In genomic region chr9:121637441-121638222, GRCh38 we compare ENCODE assay signal across 11 cellular contexts. TPM values are rescaled to one million over a fixed set of nuclear protein-coding genes. Genes with fewer than 3 reads are reported as not detected.
DNase-seq lines count a peak whose midpoint lies in the region; ATAC-seq, FAIRE-seq and TF ChIP-seq lines count a peak whose summit lies in the region.
"Had no signal": no experiment of that assay in that cellular context is flagged by ENCODE, and none has a peak within 500 bp of the region (broad histone marks: within the 10 kb centered on the region; RNA-seq: fewer than 3 reads in every experiment).

No MANE protein-coding gene starts in this region.

- no peaks in the 10 kb centered on the region for H3K9me1 ChIP-seq in endothelial cell of umbilical vein (replicated peaks; ENCODE audit: control insufficient read depth, extremely low read depth, insufficient read depth, low read length)

- no TSS peak for BruUV-seq in endothelial cell of umbilical vein (replicated peaks; lab: Mats Ljungman, UMichigan)

- H4K20me1 ChIP-seq in endothelial cell of umbilical vein (replicated peaks; ENCODE audit: control insufficient read depth, extremely low read depth, insufficient read depth, low read length) = no peaks in the 10 kb centered on the region

- H3K79me2 ChIP-seq in endothelial cell of umbilical vein (ENCODE audit: control insufficient read depth, insufficient read depth, low read length) = no peaks in the 10 kb centered on the region

- no peaks in the 10 kb centered on the region for H3K27me3 ChIP-seq in endothelial cell of umbilical vein (ENCODE audit: control insufficient read depth in 2 of 2, insufficient read depth in 2 of 2, low read length in 2 of 2)
- H3K27me3 ChIP-seq: cardiac muscle cell had no signal

- no peaks in the 10 kb centered on the region for H3K9me3 ChIP-seq in endothelial cell of umbilical vein (replicated peaks; ENCODE audit: control insufficient read depth, insufficient read depth, low read length)

- dilution Hi-C loops in endothelial cell of umbilical vein (cut with MboI; ENCODE audit: extremely low pct_ligation_motif_present, low sequenced_read_pairs) = no loop called here

- ATAC-seq in GM21526 (IDR thresholded peaks at IDR 0.05; ENCODE audit: low FRiP score, unreplicated experiment) (no peak), HG03457 (IDR thresholded peaks at IDR 0.05; ENCODE audit: unreplicated experiment) (no peak)

- DNase-seq in DMS 273 (lab: John Stamatoyannopoulos, UW; ENCODE audit: unreplicated experiment) (peak; percentile 92), NCI-H2171 treated with DMSO at 0.1 percent for 48 hours (lab: John Stamatoyannopoulos, UW) (peak; percentile 84), endothelial cell of umbilical vein (ENCODE audit: low read depth, low spot score) (peak; percentile 36), occipital lobe (lab: John Stamatoyannopoulos, UW) (peak; percentile 74), iPS-NIHi7 (ENCODE audit: extremely low spot score) (no peak), HPDE6-E6E7 (ENCODE audit: extremely low spot score) (no peak)
- DNase-seq: DMS79 treated with DMSO at 0.1 percent for 48 hours had no signal

- no peak overlapping the region for H2AFZ ChIP-seq in endothelial cell of umbilical vein (ENCODE audit: low read depth, low read length)

- CTCF ChIA-PET in endothelial cell of umbilical vein (lab: Charles Lee) = interaction anchor here (0.6 to 8.2 kb wide), 12 partner anchors 9 to 353 kb away, joined by 3 to 143 read pairs (median 6); no protein-coding TSS in a partner anchor

- FAIRE-seq in endothelial cell of umbilical vein (lab: Jason Lieb, UNC) = peak; percentile 62

- H3K27ac ChIP-seq in endothelial cell of umbilical vein (ENCODE audit: insufficient read depth, low read depth, low read length) = no peak overlapping the region
- H3K27ac ChIP-seq: KMS-11 had no signal

- peaks cover 17% of the 10 kb centered on the region for H3K4me1 ChIP-seq in endothelial cell of umbilical vein (ENCODE audit: control insufficient read depth, extremely low read depth, insufficient read depth, low read length)

- intact Hi-C loops in endothelial cell of umbilical vein (cut with micrococcal nuclease) = no loop called here

- POLR2A ChIA-PET in endothelial cell of umbilical vein (lab: Charles Lee) = no interaction called here

- no peak for TF ChIP-seq CTCF in endothelial cell of umbilical vein (IDR thresholded peaks at IDR 0.05; ENCODE audit: extremely low read depth in 1 of 2, insufficient read depth in 1 of 2, low read depth in 1 of 2, low read length in 2 of 2)

- H3K4me2 ChIP-seq in endothelial cell of umbilical vein (ENCODE audit: insufficient read depth, low read length) = no peak overlapping the region
- H3K4me2 ChIP-seq: KMS-11 had no signal

- H3K4me3 ChIP-seq in endothelial cell of umbilical vein (replicated peaks in 1 of 3; ENCODE audit: insufficient read depth in 1 of 3, low read depth in 1 of 3, low read length in 3 of 3) = no peak overlapping the region
- H3K4me3 ChIP-seq: cardiac muscle cell had no signal

- TF ChIP-seq POLR2A in endothelial cell of umbilical vein (IDR thresholded peaks at IDR 0.05; ENCODE audit: low read depth, low read length) = no peak

- H3K36me3 ChIP-seq in endothelial cell of umbilical vein (ENCODE audit: control insufficient read depth in 2 of 2, extremely low read depth in 1 of 2, insufficient read depth in 2 of 2, low read length in 2 of 2) = no peaks in the 10 kb centered on the region
- H3K36me3 ChIP-seq: cardiac muscle cell had no signal

- H3K9ac ChIP-seq in endothelial cell of umbilical vein (replicated peaks; ENCODE audit: extremely low read depth, insufficient read depth, low read length) = no peak overlapping the region
- H3K9ac ChIP-seq: KMS-11 had no signal

TF ChIP-seq in endothelial cell of umbilical vein, 7 proteins besides CTCF, POLR2A, EP300 and RAD21:
- TF ChIP-seq MAX (IDR thresholded peaks at IDR 0.05; ENCODE audit: insufficient read depth, insufficient read length) (no peak), GATA2 (IDR thresholded peaks at IDR 0.05; ENCODE audit: insufficient read depth, insufficient read length, low read depth, low read length) (no peak), EZH2 (IDR thresholded peaks at IDR 0.05; ENCODE audit: borderline replicate concordance, low read depth, low read length, severe bottlenecking) (no peak), JUN (IDR thresholded peaks at IDR 0.05; ENCODE audit: borderline replicate concordance, insufficient read depth, insufficient read length, low read depth) (peak; percentile 35), POLR2AphosphoS5 (IDR thresholded peaks at IDR 0.05; ENCODE audit: insufficient read depth, low read depth, low read length) (peak; percentile 36), MYC (IDR thresholded peaks at IDR 0.05; ENCODE audit: low read depth, low read length) (no peak), FOS (IDR thresholded peaks at IDR 0.05; ENCODE audit: borderline replicate concordance, insufficient read depth, low read length) (peak; percentile 55)
TF ChIP-seq in endothelial cell of umbilical vein: peak in this region for 3.

RNA-seq across cellular contexts. Expression of gene DAB2IP, which starts 13.8 kb away (rescaled TPM):
- total RNA-seq in endothelial cell of umbilical vein (48.4 and 53.6 TPM in 2 replicates), occipital lobe (11.9 TPM)
- 29.2 and 29.9 TPM in 2 replicates for polyA plus RNA-seq in endothelial cell of umbilical vein
- polyA plus RNA-seq in endothelial cell of umbilical vein (2011; cell fraction: cytosol; rRNA removed) = 30.3 and 32.7 TPM in 2 replicates
- 51.8 and 52.0 TPM in 2 replicates for polyA plus RNA-seq in endothelial cell of umbilical vein (2011; cell fraction: nucleus; rRNA removed)
- polyA plus RNA-seq in endothelial cell of umbilical vein (2012) = 26.9 and 27.1 TPM in 2 replicates
- 67.5 and 90.9 TPM in 2 replicates for polyA minus RNA-seq in endothelial cell of umbilical vein
- polyA minus RNA-seq in endothelial cell of umbilical vein (2011; cell fraction: cytosol; rRNA and poly(A)+ RNA removed) = 12.8 TPM
- 33.9 and 35.2 TPM in 2 replicates for polyA minus RNA-seq in endothelial cell of umbilical vein (2011; cell fraction: nucleus; rRNA and poly(A)+ RNA removed)

Comparison
In these comparisons a context has a peak if more than half of its experiments do, and no peak if none do; other contexts are left out.
1. DNase-seq: peak in DMS 273 (single experiment), NCI-H2171 treated with DMSO at 0.1 percent for 48 hours (single experiment), endothelial cell of umbilical vein (single experiment) and occipital lobe (single experiment); none in iPS-NIHi7 (single experiment) and HPDE6-E6E7 (single experiment).